Comparison of ENCODE assay signal across 8 cellular contexts in the genomic region with DNA sequence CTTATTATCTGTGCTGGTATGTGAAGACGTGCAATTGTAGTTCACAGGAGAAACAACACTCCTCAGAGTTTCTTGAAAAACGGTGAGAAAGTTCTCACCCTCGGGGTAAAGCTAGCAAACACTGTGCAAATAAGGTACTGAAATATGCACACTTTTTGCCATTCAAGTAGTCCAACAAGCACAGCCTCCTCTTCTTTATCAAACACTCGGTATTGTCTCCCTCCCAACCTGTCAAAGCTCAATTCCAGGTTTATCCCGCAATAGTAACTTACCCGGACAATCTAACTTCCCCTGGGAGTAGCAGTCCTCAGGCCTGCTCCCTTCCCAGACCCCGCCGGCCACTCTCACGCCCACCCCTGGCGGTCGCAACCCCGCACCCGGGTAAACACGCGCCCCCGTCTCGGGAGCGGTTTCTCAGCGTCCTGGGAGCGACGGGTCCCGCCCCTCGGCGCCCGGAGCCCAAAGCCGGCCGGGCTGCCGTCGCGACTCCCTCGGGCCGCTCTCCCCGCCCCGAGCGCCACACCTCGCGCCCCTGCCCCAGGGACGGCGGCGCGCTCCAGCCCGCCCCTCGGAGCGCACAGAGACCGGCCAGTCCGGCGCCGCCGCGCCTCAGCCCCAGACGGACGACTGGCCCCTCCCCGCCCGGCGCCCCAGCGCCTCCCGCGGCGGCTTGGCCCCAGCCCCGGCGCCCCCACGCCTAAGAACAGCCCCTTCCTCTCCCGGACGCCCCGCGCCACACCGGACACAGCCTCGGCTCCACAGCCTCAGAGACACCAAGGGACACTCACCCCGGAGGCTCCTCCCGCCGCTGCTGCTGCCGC. TPM values are rescaled to one million over a fixed set of nuclear protein-coding genes. Genes with fewer than 3 reads are reported as not detected.
DNase-seq lines count a peak whose midpoint lies in the region; ATAC-seq and TF ChIP-seq lines count a peak whose summit lies in the region.

No MANE protein-coding gene starts in this region.

- no peaks in the 10 kb centered on the region for H3K9me3 Mint-ChIP-seq in MCF 10A (ENCODE audit: unreplicated experiment)

- H3K27me3 Mint-ChIP-seq in MCF 10A (ENCODE audit: insufficient read depth, unreplicated experiment), result no peaks in the 10 kb centered on the region

- H3K27ac ChIP-seq in SJCRH30, result peak overlapping the region; percentile 63; the same call in 1 of the 2 replicates
- H3K27ac ChIP-seq in smooth muscle cell (ENCODE audit: low read depth), result peak overlapping the region; percentile 95

- H3K4me3 ChIP-seq in SJCRH30 (peak overlapping the region; percentile 98), smooth muscle cell (peak overlapping the region; percentile 95)

- peaks cover 13% of the 10 kb centered on the region for H3K36me3 Mint-ChIP-seq in MCF 10A (ENCODE audit: insufficient read depth, unreplicated experiment)

- no peaks in the 10 kb centered on the region for H3K27me3 ChIP-seq in SJCRH30
- no peaks in the 10 kb centered on the region for H3K27me3 ChIP-seq in smooth muscle cell (ENCODE audit: low read depth)

- H3K4me2 ChIP-seq in smooth muscle cell, result peak overlapping the region; percentile 96

- ATAC-seq in HG03196 (IDR thresholded peaks at IDR 0.05; ENCODE audit: unreplicated experiment), result peak; percentile 66

- peak overlapping the region; percentile 98 for H3K9ac ChIP-seq in smooth muscle cell (ENCODE audit: low read depth)

- TF ChIP-seq CTCF in MCF 10A (IDR thresholded peaks at IDR 0.05; ENCODE audit: unreplicated experiment) (no peak), smooth muscle cell (IDR thresholded peaks at IDR 0.05; ENCODE audit: borderline replicate concordance, insufficient read depth, poor library complexity, severe bottlenecking) (no peak)

- intact Hi-C loops in MCF 10A (cut with micrococcal nuclease), result no loop called here

- H3K4me1 ChIP-seq in SJCRH30 (0 out of 2 replicates have a peak, but pooled peaks cover 3% of the 10 kb centered on the region), smooth muscle cell (ENCODE audit: low read depth) (peaks cover 37% of the 10 kb centered on the region)

- CTCF ChIA-PET in MCF 10A (lab: Yijun Ruan, JAX), result interaction anchor here (0.7 kb wide), 1 partner anchor 14 kb away, joined by 4 read pairs; no protein-coding TSS in a partner anchor

- H3F3A ChIP-seq in smooth muscle cell (ENCODE audit: low read depth), result no peaks in the 10 kb centered on the region

- peak overlapping the region; percentile 88 for H2AFZ ChIP-seq in smooth muscle cell (ENCODE audit: low read depth)

- peak; percentile 5 for DNase-seq in COLO829 (ENCODE audit: low spot score)
- DNase-seq in GM19238 (ENCODE audit: insufficient read length, low spot score), result peak; percentile 54
- peak; percentile 46 to 64 for DNase-seq in SJCRH30
- peak; percentile 51 for DNase-seq in MCF 10A (ENCODE audit: unreplicated experiment)
- peak; percentile 73 for DNase-seq in iPS-NIHi7 (ENCODE audit: extremely low spot score)
- peak; percentile 77 for DNase-seq in smooth muscle cell (lab: John Stamatoyannopoulos, UW; ENCODE audit: unreplicated experiment)
- DNase-seq in AML-193 (lab: John Stamatoyannopoulos, UW), result no peak

- H3K4me3 Mint-ChIP-seq in MCF 10A (ENCODE audit: unreplicated experiment), result peak overlapping the region; percentile 92

- POLR2A ChIA-PET in MCF 10A (lab: Yijun Ruan, JAX), result interaction anchor here (0.6 to 3.6 kb wide), 5 partner anchors 11 to 148 kb away, joined by 3 to 33 read pairs (median 7); partner anchors contain the start of genes LYSET and MOAP1

- H3K27ac Mint-ChIP-seq in MCF 10A (ENCODE audit: low read depth, unreplicated experiment), result peak overlapping the region; percentile 94

- peaks cover 28% of the 10 kb centered on the region for H3K4me1 Mint-ChIP-seq in MCF 10A (ENCODE audit: insufficient read depth, unreplicated experiment)

- H3K36me3 ChIP-seq in SJCRH30, result 0 out of 2 replicates have a peak, but pooled peaks cover 2% of the 10 kb centered on the region
- H3K36me3 ChIP-seq in smooth muscle cell (ENCODE audit: low read depth), result no peaks in the 10 kb centered on the region

- no TSS peak for BruUV-seq in MCF 10A (replicated peaks; lab: Mats Ljungman, UMichigan)

- H3K9me3 ChIP-seq in SJCRH30 (replicated peaks) (no peaks in the 10 kb centered on the region), smooth muscle cell (replicated peaks; ENCODE audit: low read depth) (no peaks in the 10 kb centered on the region)

- H3K79me2 ChIP-seq in smooth muscle cell (ENCODE audit: low read depth), result peaks cover 51% of the 10 kb centered on the region

- WGBS in smooth muscle cell (ENCODE audit: low lambda C conversion rate), result under 1% methylated on average over 29 of the region's 72 CpGs

- H4K20me1 ChIP-seq in smooth muscle cell (ENCODE audit: low read depth), result peaks cover 50% of the 10 kb centered on the region

RNA-seq across cellular contexts. Expression of gene BTBD7, which starts 0.6 kb away (rescaled TPM):
- 22.2 and 23.4 TPM in 2 replicates for total RNA-seq in SJCRH30 (2014; rRNA removed; shearing (Covaris generic))
- total RNA-seq in MCF 10A (2022) (32.5 and 45.4 TPM in 2 replicates), smooth muscle cell (34.7 and 41.3 TPM in 2 replicates)
- 14.1 and 25.9 TPM in 2 replicates for polyA plus RNA-seq in smooth muscle cell

RNA-seq across cellular contexts. Expression of gene COX8C, which starts 14.7 kb away (rescaled TPM):
- not detected in 2 replicates for total RNA-seq in SJCRH30 (2014; rRNA removed; shearing (Covaris generic))
- total RNA-seq in MCF 10A (2022) (not detected in 2 replicates), smooth muscle cell (not detected in 2 replicates)
- 1.1 TPM in 1 of 2 replicates, not detected in the other for polyA plus RNA-seq in smooth muscle cell

Comparison
In these comparisons a context has a peak if more than half of its experiments do, and no peak if none do; other contexts are left out.
1. DNase-seq: peak in COLO829 (single experiment), GM19238 (single experiment), SJCRH30 (2 of 2), MCF 10A (single experiment), iPS-NIHi7 (single experiment) and smooth muscle cell (single experiment); none in AML-193 (0 of 2).